9 cellular contexts compared by ENCODE assay signal in genomic region chr1:225441314-225442119, GRCh38. TPM values are rescaled to one million over a fixed set of nuclear protein-coding genes. Genes with fewer than 3 reads are reported as not detected.
DNase-seq lines count a peak whose midpoint lies in the region; ATAC-seq, FAIRE-seq and TF ChIP-seq lines count a peak whose summit lies in the region.
"Had no signal": no experiment of that assay in that cellular context is flagged by ENCODE, and none has a peak within 500 bp of the region (broad histone marks: within the 10 kb centered on the region; RNA-seq: fewer than 3 reads in every experiment).

No MANE protein-coding gene starts in this region.

- no peaks in the 10 kb centered on the region for H4K20me1 ChIP-seq in GM12878 (ENCODE audit: control insufficient read depth, insufficient read depth)

- no peak for DNase-seq in activated T-cell treated with anti-CD3 and anti-CD28 coated beads, Interleukin-2, amount 50 U/mL, for 72 hours
- DNase-seq in activated T-cell treated with anti-CD3 and anti-CD28 coated beads, Interleukin-2, amount 50 U/mL, for 1 hour: no peak
- DNase-seq in GM12878 (ENCODE audit: low read depth, low spot score) (no peak), small intestine (peak; percentile 90), urothelium cell line (ENCODE audit: low spot score) (no peak), C1 segment of cervical spinal cord (lab: John Stamatoyannopoulos, UW) (no peak), NCI-H82 treated with DMSO at 0.1 percent for 48 hours (lab: John Stamatoyannopoulos, UW; ENCODE audit: unreplicated experiment) (no peak)

- H3K4me2 ChIP-seq in GM12878 (ENCODE audit: control insufficient read depth, insufficient read depth): peak overlapping the region; percentile 82

- TF ChIP-seq CTCF in GM12878 (IDR thresholded peaks at IDR 0.05 in 2 of 3, conservative IDR thresholded peaks at IDR 0.05 in 1 of 3; ENCODE audit: control insufficient read depth in 2 of 3, extremely low read depth in 1 of 3, insufficient read depth in 1 of 3, low read depth in 3 of 3, low read length in 3 of 3): peak; percentile 39 to 46 (median 45); a peak in 5 of 6 replicates

- H3K79me2 ChIP-seq in GM12878 (ENCODE audit: control insufficient read depth, insufficient read depth, low read length): no peaks in the 10 kb centered on the region

- ATAC-seq in activated T-cell treated with anti-CD3 and anti-CD28 coated beads, Interleukin-2, amount 50 U/mL, for 72 hours (replicated peaks in 1 of 2): no peak
- ATAC-seq in HG03135 (IDR thresholded peaks at IDR 0.05; ENCODE audit: unreplicated experiment) (peak; percentile 35), GM12878 (peak; percentile 41)

- H3K27me3 ChIP-seq in GM12878 (replicated peaks in 1 of 2; ENCODE audit: control insufficient read depth in 2 of 2, insufficient read depth in 2 of 2, low read length in 1 of 2) (no peaks in the 10 kb centered on the region), small intestine (ENCODE audit: control insufficient read depth in 2 of 2, insufficient read depth in 2 of 2, low read length in 2 of 2) (no peaks in the 10 kb centered on the region)

- peak; percentile 37; the same call in 1 of the 2 replicates for TF ChIP-seq RAD21 in GM12878 (IDR thresholded peaks at IDR 0.05; ENCODE audit: insufficient read depth, low read depth, low read length)

- peak overlapping the region; percentile 59 for H3K27ac ChIP-seq in GM12878 (ENCODE audit: control insufficient read depth, insufficient read depth)
- H3K27ac ChIP-seq in small intestine (ENCODE audit: low read depth in 1 of 2, low read length in 1 of 2): peak overlapping the region; percentile 85 to 87

- peaks cover 0 to 3% of the 10 kb centered on the region in 2 donors for H3K36me3 Mint-ChIP-seq in activated T-cell treated with anti-CD3 and anti-CD28 coated beads, Interleukin-2, amount 50 U/mL, for 72 hours (ENCODE audit: insufficient read depth in 2 of 2)

- H3K36me3 ChIP-seq in GM12878 (ENCODE audit: control insufficient read depth in 2 of 2, insufficient read depth in 2 of 2, low read length in 1 of 2) (no peaks in the 10 kb centered on the region), small intestine (ENCODE audit: control insufficient read depth in 2 of 2, insufficient read depth in 2 of 2, low read length in 2 of 2) (no peaks in the 10 kb centered on the region)

- RAD21 ChIA-PET in GM12878 (lab: Charles Lee; ENCODE audit: unreplicated experiment): interaction anchor here (0.9 to 2.6 kb wide), 8 partner anchors 13 to 519 kb away, joined by 3 to 10 read pairs (median 4); no protein-coding TSS in a partner anchor

- BruUV-seq in GM12878 (replicated peaks; lab: Mats Ljungman, UMichigan): no TSS peak

- H3K4me3 ChIP-seq in GM12878 (peak overlapping the region; percentile 2; the same call in 1 of the 2 replicates), small intestine (ENCODE audit: low read depth in 1 of 2, low read length in 2 of 2) (no peak overlapping the region)

- H2AFZ ChIP-seq in GM12878 (ENCODE audit: control insufficient read depth, low read depth, low read length): peak overlapping the region; percentile 91

- CTCF ChIA-PET in GM12878 (lab: Yijun Ruan, JAX): interaction anchor here (0.7 to 3.5 kb wide), 12 partner anchors 9 to 122 kb away, joined by 3 to 53 read pairs (median 5); partner anchors contain the start of gene LBR

- POLR2A ChIA-PET in GM12878 (lab: Charles Lee): interaction anchor here (0.6 to 2.9 kb wide), 4 partner anchors 13 to 962 kb away, joined by 3 to 11 read pairs (median 6); partner anchors contain the start of gene LBR

- H3K4me1 ChIP-seq in GM12878 (ENCODE audit: control insufficient read depth, insufficient read depth, low read length) (peaks cover 33% of the 10 kb centered on the region), small intestine (ENCODE audit: control insufficient read depth in 2 of 2, insufficient read depth in 1 of 2, low read depth in 1 of 2, low read length in 1 of 2) (peaks cover 4 to 13% of the 10 kb centered on the region in 2 donors)

- H3K4me1 Mint-ChIP-seq in activated T-cell treated with anti-CD3 and anti-CD28 coated beads, Interleukin-2, amount 50 U/mL, for 72 hours (ENCODE audit: low read depth): peaks cover 55% of the 10 kb centered on the region

- FAIRE-seq in GM12878 (lab: Jason Lieb, UNC) (no peak), small intestine (lab: Jason Lieb, UNC) (no peak), urothelium cell line (lab: Jason Lieb, UNC) (no peak)
- FAIRE-seq: G401.6 had no signal

- no peak for TF ChIP-seq EP300 in GM12878 (IDR thresholded peaks at IDR 0.05; ENCODE audit: borderline replicate concordance in 1 of 2, control insufficient read depth in 1 of 2, low read depth in 2 of 2, low read length in 2 of 2)

- no peaks in the 10 kb centered on the region for H3K9me3 Mint-ChIP-seq in activated T-cell treated with anti-CD3 and anti-CD28 coated beads, Interleukin-2, amount 50 U/mL, for 72 hours

- intact Hi-C loops in GM12878 (cut with micrococcal nuclease; ENCODE audit: unreplicated experiment): no loop called here

- H3K27me3 Mint-ChIP-seq in activated T-cell treated with anti-CD3 and anti-CD28 coated beads, Interleukin-2, amount 50 U/mL, for 72 hours (ENCODE audit: low read depth): no peaks in the 10 kb centered on the region

- TF ChIP-seq POLR2A in GM12878 (IDR thresholded peaks at IDR 0.05; ENCODE audit: low read depth, low read length): no peak

- in situ Hi-C loops in GM12878 (cut with MboI): no loop called here

- H3K4me3 Mint-ChIP-seq in activated T-cell treated with anti-CD3 and anti-CD28 coated beads, Interleukin-2, amount 50 U/mL, for 72 hours: peak overlapping the region; percentile 70 to 76

- WGBS in GM12878 (ENCODE audit: insufficient coverage, insufficient replicate concordance, low lambda C conversion rate, missing lambda C conversion rate): 70% methylated on average over 9 of the region's 9 CpGs
- WGBS in small intestine, 3 donors: 9 to 53% (median 30%) methylated on average over 9 of the region's 9 CpGs

- H3K9me3 ChIP-seq in GM12878 (replicated peaks; ENCODE audit: control insufficient read depth, insufficient read depth, low read length) (no peaks in the 10 kb centered on the region), small intestine (ENCODE audit: control insufficient read depth, low read depth) (no peaks in the 10 kb centered on the region)

- peak overlapping the region; percentile 47; the same call in 1 of the 2 replicates for H3K9ac ChIP-seq in GM12878 (ENCODE audit: control insufficient read depth, insufficient read depth, low read length)

- SMC1A ChIA-PET in GM12878 (lab: Charles Lee; ENCODE audit: uncharacterized antibody, unreplicated experiment): interaction anchor here (0.7 to 7.3 kb wide), 8 partner anchors 9 to 545 kb away, joined by 3 to 108 read pairs (median 5); partner anchors contain the start of gene LBR

- peak overlapping the region; percentile 34 for H3K27ac Mint-ChIP-seq in activated T-cell treated with anti-CD3 and anti-CD28 coated beads, Interleukin-2, amount 50 U/mL, for 72 hours

TF ChIP-seq in GM12878, 131 proteins besides CTCF, POLR2A, EP300 and RAD21:
- TF ChIP-seq TAF1 (IDR thresholded peaks at IDR 0.05; ENCODE audit: borderline replicate concordance, low read depth, low read length) (0 out of 2 replicates have a peak, but pooled peaks have one; percentile 19), HDAC2 (IDR thresholded peaks at IDR 0.05) (no peak), FOXK2 (IDR thresholded peaks at IDR 0.05) (no peak), ZBED1 (IDR thresholded peaks at IDR 0.05; ENCODE audit: borderline replicate concordance) (no peak), SMC3 (IDR thresholded peaks at IDR 0.05; ENCODE audit: borderline replicate concordance, low read length) (peak; percentile 27; the same call in 1 of the 2 replicates)

RNA-seq across cellular contexts. Expression of gene LBR, which starts 13.7 kb away (rescaled TPM):
- total RNA-seq in activated T-cell treated with anti-CD3 and anti-CD28 coated beads, Interleukin-2, amount 50 U/mL, for 72 hours: 100 to 1,000 TPM; 152 to 163 TPM
- 109 and 122 TPM in 2 replicates for total RNA-seq in GM12878 (2013; cell fraction: nucleolus; rRNA removed)
- total RNA-seq in GM12878 (2014; rRNA removed) (98.7 and 119 TPM in 2 replicates), GM12878 (2014; rRNA removed; fragmentation: Illumina TruSeq; extraction: Trizol) (114 and 115 TPM in 2 replicates), GM12878 (2021) (121 and 122 TPM in 2 replicates)
- 23.2 TPM for polyA plus RNA-seq in GM12878 (2011; ENCODE audit: low read depth)
- polyA plus RNA-seq in GM12878 (2011; rRNA removed) (107 and 150 TPM in 2 replicates), GM12878 (2014; fragmentation: Illumina TruSeq; extraction: Trizol) (113 and 134 TPM in 2 replicates), GM12878 (2014; fragmentation: Nextera tagmentation; extraction: Ambion mirVana) (100 to 1,000 TPM in 1 of 2 experiments, 10 to 100 TPM in 1; 81.8 to 120 TPM), GM12878 (2014; rRNA removed) (77.6 and 82.7 TPM in 2 replicates), GM12878 (2016; fragmentation: Nextera tagmentation; extraction: Ambion mirVana) (100 to 1,000 TPM; 169 to 178 TPM), small intestine (10 to 100 TPM in 1 of 3 donors, 1 to 10 TPM in 2; 7.3 to 64.9 (median 9.4) TPM)
- 65.0 and 77.4 TPM in 2 replicates for polyA plus RNA-seq in GM12878 (2011; cell fraction: cytosol; rRNA removed)
- 58.7 and 70.0 TPM in 2 replicates for polyA plus RNA-seq in GM12878 (2011; cell fraction: nucleus; rRNA removed)
- 45.6 and 47.4 TPM in 2 replicates for polyA plus RNA-seq in GM12878 (2012)
- polyA minus RNA-seq in GM12878 (2011; rRNA and poly(A)+ RNA removed): 95.3 and 99.4 TPM in 2 replicates
- polyA minus RNA-seq in GM12878 (2011; cell fraction: cytosol; rRNA and poly(A)+ RNA removed): 31.2 and 33.1 TPM in 2 replicates
- polyA minus RNA-seq in GM12878 (2011; cell fraction: nucleus; rRNA and poly(A)+ RNA removed): 50.9 and 107 TPM in 2 replicates

Comparison
In these comparisons a context has a peak if more than half of its experiments do, and no peak if none do; other contexts are left out.
1. ATAC-seq: peak in HG03135 (single experiment) and GM12878 (single experiment); none in activated T-cell treated with anti-CD3 and anti-CD28 coated beads, Interleukin-2, amount 50 U/mL, for 72 hours (0 of 2).